Comparison of ENCODE assay signal across 1 cellular context in genomic region chrX:44674906-44675305, GRCh38.
TF ChIP-seq lines count a peak whose summit lies in the region.

No MANE protein-coding gene starts in this region.

TF ChIP-seq in IMR-90, 13 proteins besides CTCF, POLR2A, EP300 and RAD21:
- TF ChIP-seq FOS (IDR thresholded peaks at IDR 0.05; ENCODE audit: low read depth, low read length) (no peak), MAZ (IDR thresholded peaks at IDR 0.05; ENCODE audit: borderline replicate concordance, low read depth, low read length) (no peak), RCOR1 (IDR thresholded peaks at IDR 0.05; ENCODE audit: insufficient replicate concordance, low read length) (no peak), USF2 (IDR thresholded peaks at IDR 0.05; ENCODE audit: low read depth, low read length) (no peak), CHD1 (IDR thresholded peaks at IDR 0.05; ENCODE audit: low read depth, low read length) (no peak)
